Comparison of ENCODE assay signal across 15 cellular contexts in genomic region chr4:38411092-38411491, GRCh38.
DNase-seq lines count a peak whose midpoint lies in the region; ATAC-seq lines count a peak whose summit lies in the region.
"Had no signal": no experiment of that assay in that cellular context is flagged by ENCODE, and none has a peak within 500 bp of the region (broad histone marks: within the 10 kb centered on the region; RNA-seq: fewer than 3 reads in every experiment).

No MANE protein-coding gene starts in this region.

- no peak overlapping the region for H3K27ac ChIP-seq in naive thymus-derived CD4-positive, alpha-beta T cell (ENCODE audit: low read depth, low read length)

- H3K4me1 ChIP-seq in naive thymus-derived CD4-positive, alpha-beta T cell (ENCODE audit: control insufficient read depth in 2 of 2, insufficient read depth in 2 of 2, low read length in 2 of 2) = no peaks in the 10 kb centered on the region

- peaks cover 0 to 3% (median 0%) of the 10 kb centered on the region in 5 donors for H3K36me3 Mint-ChIP-seq in naive thymus-derived CD4-positive, alpha-beta T cell
- H3K36me3 Mint-ChIP-seq: memory B cell had no signal

- no peak overlapping the region for H3K4me3 ChIP-seq in naive thymus-derived CD4-positive, alpha-beta T cell (ENCODE audit: low read length)
- H3K4me3 ChIP-seq in H7 (ENCODE audit: insufficient read depth, low read depth, low read length) = no peak overlapping the region

- H3K27me3 Mint-ChIP-seq in naive thymus-derived CD4-positive, alpha-beta T cell = peaks cover 0 to 4% (median 0%) of the 10 kb centered on the region in 5 donors

- peaks cover 0 to 1% (median 0%) of the 10 kb centered on the region in 11 donors for H3K9me3 Mint-ChIP-seq in naive thymus-derived CD4-positive, alpha-beta T cell
- H3K9me3 Mint-ChIP-seq: HFFc6, memory B cell had no signal

- no peaks in the 10 kb centered on the region for H3K27me3 ChIP-seq in naive thymus-derived CD4-positive, alpha-beta T cell (ENCODE audit: control insufficient read depth in 2 of 2, insufficient read depth in 2 of 2, low read length in 2 of 2)
- no peaks in the 10 kb centered on the region for H3K27me3 ChIP-seq in H7 (ENCODE audit: control insufficient read depth, insufficient read depth, low read length)

- POLR2A ChIA-PET in naive thymus-derived CD4-positive, alpha-beta T cell (lab: Charles Lee) = no interaction called here

- H3K27ac Mint-ChIP-seq in naive thymus-derived CD4-positive, alpha-beta T cell = no peak overlapping the region
- H3K27ac Mint-ChIP-seq: HFFc6, memory B cell had no signal

- no peaks in the 10 kb centered on the region for H3K9me3 ChIP-seq in naive thymus-derived CD4-positive, alpha-beta T cell (ENCODE audit: control insufficient read depth in 2 of 3, low read length in 3 of 3)

- no peaks in the 10 kb centered on the region for H3K36me3 ChIP-seq in naive thymus-derived CD4-positive, alpha-beta T cell (ENCODE audit: control insufficient read depth in 2 of 3, insufficient read depth in 3 of 3, low read length in 3 of 3)
- H3K36me3 ChIP-seq in H7 (replicated peaks; ENCODE audit: control insufficient read depth, insufficient read depth, low read length) = no peaks in the 10 kb centered on the region

- ATAC-seq in GM18508 (IDR thresholded peaks at IDR 0.05; ENCODE audit: insufficient read depth, unreplicated experiment) (peak; percentile 67), GM19468 (IDR thresholded peaks at IDR 0.05; ENCODE audit: extremely low read depth, unreplicated experiment) (peak; percentile 65), HG03103 (IDR thresholded peaks at IDR 0.05; ENCODE audit: low read depth, unreplicated experiment) (peak; percentile 60)
- no peak for ATAC-seq in naive thymus-derived CD4-positive, alpha-beta T cell

- no peak overlapping the region for H3K4me3 Mint-ChIP-seq in naive thymus-derived CD4-positive, alpha-beta T cell
- H3K4me3 Mint-ChIP-seq: HFFc6, memory B cell had no signal

- DNase-seq in myocyte (ENCODE audit: low read depth) (peak; percentile 44), H7 (no peak), NCI-H524 (lab: John Stamatoyannopoulos, UW) (no peak)
- DNase-seq in naive thymus-derived CD4-positive, alpha-beta T cell = no peak
- DNase-seq: anterior cingulate cortex, Calu3, HFFc6, hippocampal formation, KG1, NCI-H1930, OCI-M1 had no signal

- CTCF ChIA-PET in naive thymus-derived CD4-positive, alpha-beta T cell (lab: Charles Lee) = no interaction called here

- intact Hi-C loops in naive thymus-derived CD4-positive, alpha-beta T cell (cut with micrococcal nuclease) = no loop called here

- H3K4me1 Mint-ChIP-seq in naive thymus-derived CD4-positive, alpha-beta T cell = peaks cover 0 to 27% (median 20%) of the 10 kb centered on the region in 7 donors
- H3K4me1 Mint-ChIP-seq: memory B cell had no signal
